ENCODE assay signal across 20 cellular contexts in genomic region chr13:51800456-51800855, GRCh38. TPM values are rescaled to one million over a fixed set of nuclear protein-coding genes. Genes with fewer than 3 reads are reported as not detected.
DNase-seq lines count a peak whose midpoint lies in the region; ATAC-seq and TF ChIP-seq lines count a peak whose summit lies in the region.
"Had no signal": no experiment of that assay in that cellular context is flagged by ENCODE, and none has a peak within 500 bp of the region (broad histone marks: within the 10 kb centered on the region; RNA-seq: fewer than 3 reads in every experiment).

No MANE protein-coding gene starts in this region.

- WGBS in right cardiac atrium, result 82% methylated on average over 5 of the region's 5 CpGs
- 80% methylated on average over 5 of the region's 5 CpGs for WGBS in esophagus muscularis mucosa
- WGBS in tibial nerve, 2 donors, result 81 to 84% methylated on average over 5 of the region's 5 CpGs

- H3K4me1 ChIP-seq in right cardiac atrium (ENCODE audit: control insufficient read depth, insufficient read depth, low read length) (peaks cover 14% of the 10 kb centered on the region), esophagus muscularis mucosa (peaks cover 30 to 50% (median 48%) of the 10 kb centered on the region in 4 donors), tibial nerve (peaks cover 6 to 45% (median 24%) of the 10 kb centered on the region in 4 donors)

- H3K27ac ChIP-seq in right cardiac atrium (ENCODE audit: low read length) (no peak overlapping the region), esophagus muscularis mucosa (replicated peaks in 1 of 4) (peak overlapping the region; percentile 98 to 100 (median 100)), tibial nerve (peak overlapping the region in 3 of 4 donors; percentile 96 to 100 (median 96))
- H3K27ac ChIP-seq: WERI-Rb-1 had no signal

- ATAC-seq in Right ventricle myocardium inferior, result no peak
- ATAC-seq in right cardiac atrium, result no peak
- no peak for ATAC-seq in GM19467 (IDR thresholded peaks at IDR 0.05; ENCODE audit: unreplicated experiment)

- intact Hi-C loops in Right ventricle myocardium inferior (cut with DNase I), result loop anchor here (5.0 to 10.0 kb wide), 2 partner anchors 218 to 516 kb away; partner anchors contain the start of gene WDFY2
- intact Hi-C loops in right cardiac atrium (cut with DNase I), result loop anchor here in 3 of 4 donors (5.0 to 10.0 kb wide), 3 partner anchors 216 to 346 kb away; partner anchors contain the start of genes WDFY2 (in 2 of the 3) and INTS6 (in 1 of the 3)
- intact Hi-C loops in esophagus muscularis mucosa (cut with DNase I), result loop anchor here (5.0 kb wide), 2 partner anchors 348 to 578 kb away; partner anchors contain the start of genes FAM124A and INTS6

- H3K27ac Mint-ChIP-seq in neural crest cell (ENCODE audit: unreplicated experiment), result no peak overlapping the region
- H3K27ac Mint-ChIP-seq: activated naive CD8-positive, alpha-beta T cell treated with anti-CD3 and anti-CD28 coated beads, Interleukin-2, amount 10 ng/mL, durations not matched to agents 7 days and 5 days; nephron had no signal

- no peaks in the 10 kb centered on the region for H3K27me3 Mint-ChIP-seq in neural crest cell (ENCODE audit: low read depth)
- H3K27me3 Mint-ChIP-seq: activated naive CD8-positive, alpha-beta T cell treated with anti-CD3 and anti-CD28 coated beads, Interleukin-2, amount 10 ng/mL, durations not matched to agents 7 days and 5 days had no signal

- TF ChIP-seq EP300 in esophagus muscularis mucosa (IDR thresholded peaks at IDR 0.05), result no peak
- no peak for TF ChIP-seq EP300 in tibial nerve (IDR thresholded peaks at IDR 0.05)

- H3K4me3 Mint-ChIP-seq in neural crest cell, result peak overlapping the region; percentile 15
- H3K4me3 Mint-ChIP-seq: activated naive CD8-positive, alpha-beta T cell treated with anti-CD3 and anti-CD28 coated beads, Interleukin-2, amount 10 ng/mL, durations not matched to agents 7 days and 5 days; nephron had no signal

- in situ Hi-C loops in ACHN (cut with HindIII; ENCODE audit: low pct_ligation_motif_present, low pct_unique_long_range_greater_than_20kb, low sequenced_read_pairs), result no loop called here

- peak; percentile 74 for DNase-seq in Right ventricle myocardium inferior (ENCODE audit: missing footprints)
- no peak for DNase-seq in right cardiac atrium
- DNase-seq in esophagus muscularis mucosa (ENCODE audit: extremely low spot score), result no peak
- DNase-seq in neural crest cell (ENCODE audit: low read depth, low spot score), result no peak
- DNase-seq in tibial nerve (ENCODE audit: low spot score in 2 of 2), result no peak
- no peak for DNase-seq in NCI-H1436 (lab: John Stamatoyannopoulos, UW)
- DNase-seq in ACHN, result no peak
- DNase-seq: activated CD4-positive, alpha-beta T cell treated with anti-CD3 and anti-CD28 coated beads, Interleukin-2, amount 50 U/mL, for 48 hours; activated naive CD8-positive, alpha-beta T cell treated with anti-CD3 and anti-CD28 coated beads, Interleukin-2, amount 10 ng/mL, durations not matched to agents 7 days and 5 days; activated T-cell treated with anti-CD3 and anti-CD28 coated beads, Interleukin-2, amount 50 U/mL, for 48 hours; mesendoderm; NCI-H187; upper lobe of left lung; WERI-Rb-1 had no signal

- no peaks in the 10 kb centered on the region for H3K27me3 ChIP-seq in right cardiac atrium (ENCODE audit: control insufficient read depth, insufficient read depth)
- H3K27me3 ChIP-seq in esophagus muscularis mucosa, result no peaks in the 10 kb centered on the region
- H3K27me3 ChIP-seq in tibial nerve, result no peaks in the 10 kb centered on the region
- H3K27me3 ChIP-seq: upper lobe of left lung had no signal

- H3K9me3 ChIP-seq in right cardiac atrium (ENCODE audit: control insufficient read depth, low read length) (no peaks in the 10 kb centered on the region), esophagus muscularis mucosa (no peaks in the 10 kb centered on the region), tibial nerve (no peaks in the 10 kb centered on the region)
- H3K9me3 ChIP-seq: prostate gland, upper lobe of left lung had no signal

- peaks cover 0 to 39% (median 13%) of the 10 kb centered on the region in 4 donors for H3K36me3 ChIP-seq in esophagus muscularis mucosa
- peaks cover 0 to 38% (median 0%) of the 10 kb centered on the region in 3 donors for H3K36me3 ChIP-seq in tibial nerve
- H3K36me3 ChIP-seq: prostate gland, upper lobe of left lung, WERI-Rb-1 had no signal

- H3K4me3 ChIP-seq in right cardiac atrium (ENCODE audit: low read length) (no peak overlapping the region), esophagus muscularis mucosa (no peak overlapping the region), tibial nerve (no peak overlapping the region)
- H3K4me3 ChIP-seq: prostate gland, upper lobe of left lung had no signal

- H3K4me1 Mint-ChIP-seq in neural crest cell, result peaks cover 49% of the 10 kb centered on the region

- TF ChIP-seq CTCF in esophagus muscularis mucosa (IDR thresholded peaks at IDR 0.05) (no peak), neural crest cell (conservative IDR thresholded peaks at IDR 0.05) (no peak), tibial nerve (IDR thresholded peaks at IDR 0.05) (no peak)

- H3K9me3 Mint-ChIP-seq in neural crest cell, result no peaks in the 10 kb centered on the region
- H3K9me3 Mint-ChIP-seq: activated naive CD8-positive, alpha-beta T cell treated with anti-CD3 and anti-CD28 coated beads, Interleukin-2, amount 10 ng/mL, durations not matched to agents 7 days and 5 days; nephron had no signal

- TF ChIP-seq POLR2A in esophagus muscularis mucosa (IDR thresholded peaks at IDR 0.05; ENCODE audit: low read depth), result no peak
- no peak for TF ChIP-seq POLR2A in tibial nerve (IDR thresholded peaks at IDR 0.05)

- no peaks in the 10 kb centered on the region for H3K36me3 Mint-ChIP-seq in neural crest cell (ENCODE audit: low read depth)
- H3K36me3 Mint-ChIP-seq: activated naive CD8-positive, alpha-beta T cell treated with anti-CD3 and anti-CD28 coated beads, Interleukin-2, amount 10 ng/mL, durations not matched to agents 7 days and 5 days had no signal

RNA-seq across cellular contexts. Expression of gene DHRS12, which starts 3.5 kb away (rescaled TPM):
- 10.2 TPM for total RNA-seq in Right ventricle myocardium inferior
- total RNA-seq in right cardiac atrium, result 10 to 100 TPM; 11.1 to 13.6 (median 12.2) TPM
- 16.5 TPM for polyA plus RNA-seq in right cardiac atrium
- total RNA-seq in esophagus muscularis mucosa, result 10 to 100 TPM; 10.3 to 18.6 (median 14.9) TPM
- 8.8 and 9.3 TPM in 2 replicates for total RNA-seq in neural crest cell
- total RNA-seq in tibial nerve, result 10 to 100 TPM; 12.3 to 19.5 (median 16.7) TPM

RNA-seq across cellular contexts. Expression of gene TMEM272, which starts 44.5 kb away (rescaled TPM):
- total RNA-seq in Right ventricle myocardium inferior, result 0.49 TPM
- total RNA-seq in right cardiac atrium, result 1 to 10 TPM; 2.7 to 8.2 (median 4.7) TPM
- 3.4 TPM for polyA plus RNA-seq in right cardiac atrium
- total RNA-seq in esophagus muscularis mucosa, result not detected
- total RNA-seq in neural crest cell, result 0.26 TPM in 1 of 2 replicates, not detected in the other
- not detected for total RNA-seq in tibial nerve
- total RNA-seq: bronchial epithelial cell, fibroblast of lung, H1 had no signal
- polyA plus RNA-seq: fibroblast of lung had no signal
